1 cellular context compared by ENCODE assay signal in the genomic region with DNA sequence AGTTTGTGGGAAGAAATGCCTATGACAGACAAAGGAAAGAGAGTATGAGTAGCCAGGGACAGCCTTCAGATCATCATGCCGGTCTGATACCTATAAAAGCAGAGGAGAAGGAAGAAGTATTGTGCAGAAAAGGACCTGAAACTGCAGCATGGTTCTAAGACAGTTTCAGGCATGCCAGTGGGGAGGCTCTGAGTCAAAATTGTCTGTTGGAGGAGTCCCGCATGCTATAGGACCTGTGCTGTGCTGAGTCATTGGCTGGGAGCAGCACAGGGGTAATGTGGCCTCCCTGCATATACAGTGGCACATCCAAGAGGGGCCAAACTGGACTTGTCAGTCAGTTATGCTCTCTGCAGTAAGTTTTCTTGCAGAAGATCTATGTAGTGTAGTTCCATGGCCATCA.
TF ChIP-seq lines count a peak whose summit lies in the region.

No MANE protein-coding gene starts in this region.

TF ChIP-seq in K562, 482 proteins besides CTCF, POLR2A, EP300 and RAD21 (continued from another document):
- TF ChIP-seq, protein P1, sequence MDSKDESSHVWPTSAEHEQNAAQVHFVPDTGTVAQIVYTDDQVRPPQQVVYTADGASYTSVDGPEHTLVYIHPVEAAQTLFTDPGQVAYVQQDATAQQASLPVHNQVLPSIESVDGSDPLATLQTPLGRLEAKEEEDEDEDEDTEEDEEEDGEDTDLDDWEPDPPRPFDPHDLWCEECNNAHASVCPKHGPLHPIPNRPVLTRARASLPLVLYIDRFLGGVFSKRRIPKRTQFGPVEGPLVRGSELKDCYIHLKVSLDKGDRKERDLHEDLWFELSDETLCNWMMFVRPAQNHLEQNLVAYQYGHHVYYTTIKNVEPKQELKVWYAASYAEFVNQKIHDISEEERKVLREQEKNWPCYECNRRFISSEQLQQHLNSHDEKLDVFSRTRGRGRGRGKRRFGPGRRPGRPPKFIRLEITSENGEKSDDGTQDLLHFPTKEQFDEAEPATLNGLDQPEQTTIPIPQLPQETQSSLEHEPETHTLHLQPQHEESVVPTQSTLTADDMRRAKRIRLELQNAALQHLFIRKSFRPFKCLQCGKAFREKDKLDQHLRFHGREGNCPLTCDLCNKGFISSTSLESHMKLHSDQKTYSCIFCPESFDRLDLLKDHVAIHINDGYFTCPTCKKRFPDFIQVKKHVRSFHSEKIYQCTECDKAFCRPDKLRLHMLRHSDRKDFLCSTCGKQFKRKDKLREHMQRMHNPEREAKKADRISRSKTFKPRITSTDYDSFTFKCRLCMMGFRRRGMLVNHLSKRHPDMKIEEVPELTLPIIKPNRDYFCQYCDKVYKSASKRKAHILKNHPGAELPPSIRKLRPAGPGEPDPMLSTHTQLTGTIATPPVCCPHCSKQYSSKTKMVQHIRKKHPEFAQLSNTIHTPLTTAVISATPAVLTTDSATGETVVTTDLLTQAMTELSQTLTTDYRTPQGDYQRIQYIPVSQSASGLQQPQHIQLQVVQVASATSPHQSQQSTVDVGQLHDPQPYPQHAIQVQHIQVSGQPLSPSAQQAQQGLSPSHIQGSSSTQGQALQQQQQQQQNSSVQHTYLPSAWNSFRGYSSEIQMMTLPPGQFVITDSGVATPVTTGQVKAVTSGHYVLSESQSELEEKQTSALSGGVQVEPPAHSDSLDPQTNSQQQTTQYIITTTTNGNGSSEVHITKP (IDR thresholded peaks at IDR 0.05; ENCODE audit: partially characterized antibody) = no peak
- TF ChIP-seq, protein P2, sequence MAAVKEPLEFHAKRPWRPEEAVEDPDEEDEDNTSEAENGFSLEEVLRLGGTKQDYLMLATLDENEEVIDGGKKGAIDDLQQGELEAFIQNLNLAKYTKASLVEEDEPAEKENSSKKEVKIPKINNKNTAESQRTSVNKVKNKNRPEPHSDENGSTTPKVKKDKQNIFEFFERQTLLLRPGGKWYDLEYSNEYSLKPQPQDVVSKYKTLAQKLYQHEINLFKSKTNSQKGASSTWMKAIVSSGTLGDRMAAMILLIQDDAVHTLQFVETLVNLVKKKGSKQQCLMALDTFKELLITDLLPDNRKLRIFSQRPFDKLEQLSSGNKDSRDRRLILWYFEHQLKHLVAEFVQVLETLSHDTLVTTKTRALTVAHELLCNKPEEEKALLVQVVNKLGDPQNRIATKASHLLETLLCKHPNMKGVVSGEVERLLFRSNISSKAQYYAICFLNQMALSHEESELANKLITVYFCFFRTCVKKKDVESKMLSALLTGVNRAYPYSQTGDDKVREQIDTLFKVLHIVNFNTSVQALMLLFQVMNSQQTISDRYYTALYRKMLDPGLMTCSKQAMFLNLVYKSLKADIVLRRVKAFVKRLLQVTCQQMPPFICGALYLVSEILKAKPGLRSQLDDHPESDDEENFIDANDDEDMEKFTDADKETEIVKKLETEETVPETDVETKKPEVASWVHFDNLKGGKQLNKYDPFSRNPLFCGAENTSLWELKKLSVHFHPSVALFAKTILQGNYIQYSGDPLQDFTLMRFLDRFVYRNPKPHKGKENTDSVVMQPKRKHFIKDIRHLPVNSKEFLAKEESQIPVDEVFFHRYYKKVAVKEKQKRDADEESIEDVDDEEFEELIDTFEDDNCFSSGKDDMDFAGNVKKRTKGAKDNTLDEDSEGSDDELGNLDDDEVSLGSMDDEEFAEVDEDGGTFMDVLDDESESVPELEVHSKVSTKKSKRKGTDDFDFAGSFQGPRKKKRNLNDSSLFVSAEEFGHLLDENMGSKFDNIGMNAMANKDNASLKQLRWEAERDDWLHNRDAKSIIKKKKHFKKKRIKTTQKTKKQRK (IDR thresholded peaks at IDR 0.05; ENCODE audit: borderline replicate concordance, low read depth, low read length) = no peak
- TF ChIP-seq IFI16 (CRISPR knock-in tag; IDR thresholded peaks at IDR 0.05) = no peak
- TF ChIP-seq CC2D1A (IDR thresholded peaks at IDR 0.05) = no peak
- peak; percentile 79 for TF ChIP-seq MAFG (tag; conservative IDR thresholded peaks at IDR 0.05)
- TF ChIP-seq, protein P3, sequence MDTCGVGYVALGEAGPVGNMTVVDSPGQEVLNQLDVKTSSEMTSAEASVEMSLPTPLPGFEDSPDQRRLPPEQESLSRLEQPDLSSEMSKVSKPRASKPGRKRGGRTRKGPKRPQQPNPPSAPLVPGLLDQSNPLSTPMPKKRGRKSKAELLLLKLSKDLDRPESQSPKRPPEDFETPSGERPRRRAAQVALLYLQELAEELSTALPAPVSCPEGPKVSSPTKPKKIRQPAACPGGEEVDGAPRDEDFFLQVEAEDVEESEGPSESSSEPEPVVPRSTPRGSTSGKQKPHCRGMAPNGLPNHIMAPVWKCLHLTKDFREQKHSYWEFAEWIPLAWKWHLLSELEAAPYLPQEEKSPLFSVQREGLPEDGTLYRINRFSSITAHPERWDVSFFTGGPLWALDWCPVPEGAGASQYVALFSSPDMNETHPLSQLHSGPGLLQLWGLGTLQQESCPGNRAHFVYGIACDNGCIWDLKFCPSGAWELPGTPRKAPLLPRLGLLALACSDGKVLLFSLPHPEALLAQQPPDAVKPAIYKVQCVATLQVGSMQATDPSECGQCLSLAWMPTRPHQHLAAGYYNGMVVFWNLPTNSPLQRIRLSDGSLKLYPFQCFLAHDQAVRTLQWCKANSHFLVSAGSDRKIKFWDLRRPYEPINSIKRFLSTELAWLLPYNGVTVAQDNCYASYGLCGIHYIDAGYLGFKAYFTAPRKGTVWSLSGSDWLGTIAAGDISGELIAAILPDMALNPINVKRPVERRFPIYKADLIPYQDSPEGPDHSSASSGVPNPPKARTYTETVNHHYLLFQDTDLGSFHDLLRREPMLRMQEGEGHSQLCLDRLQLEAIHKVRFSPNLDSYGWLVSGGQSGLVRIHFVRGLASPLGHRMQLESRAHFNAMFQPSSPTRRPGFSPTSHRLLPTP (IDR thresholded peaks at IDR 0.05; ENCODE audit: borderline replicate concordance, extremely low read depth, insufficient read length) = no peak
- TF ChIP-seq, protein P4, sequence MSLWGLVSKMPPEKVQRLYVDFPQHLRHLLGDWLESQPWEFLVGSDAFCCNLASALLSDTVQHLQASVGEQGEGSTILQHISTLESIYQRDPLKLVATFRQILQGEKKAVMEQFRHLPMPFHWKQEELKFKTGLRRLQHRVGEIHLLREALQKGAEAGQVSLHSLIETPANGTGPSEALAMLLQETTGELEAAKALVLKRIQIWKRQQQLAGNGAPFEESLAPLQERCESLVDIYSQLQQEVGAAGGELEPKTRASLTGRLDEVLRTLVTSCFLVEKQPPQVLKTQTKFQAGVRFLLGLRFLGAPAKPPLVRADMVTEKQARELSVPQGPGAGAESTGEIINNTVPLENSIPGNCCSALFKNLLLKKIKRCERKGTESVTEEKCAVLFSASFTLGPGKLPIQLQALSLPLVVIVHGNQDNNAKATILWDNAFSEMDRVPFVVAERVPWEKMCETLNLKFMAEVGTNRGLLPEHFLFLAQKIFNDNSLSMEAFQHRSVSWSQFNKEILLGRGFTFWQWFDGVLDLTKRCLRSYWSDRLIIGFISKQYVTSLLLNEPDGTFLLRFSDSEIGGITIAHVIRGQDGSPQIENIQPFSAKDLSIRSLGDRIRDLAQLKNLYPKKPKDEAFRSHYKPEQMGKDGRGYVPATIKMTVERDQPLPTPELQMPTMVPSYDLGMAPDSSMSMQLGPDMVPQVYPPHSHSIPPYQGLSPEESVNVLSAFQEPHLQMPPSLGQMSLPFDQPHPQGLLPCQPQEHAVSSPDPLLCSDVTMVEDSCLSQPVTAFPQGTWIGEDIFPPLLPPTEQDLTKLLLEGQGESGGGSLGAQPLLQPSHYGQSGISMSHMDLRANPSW (CRISPR knock-in tag; IDR thresholded peaks at IDR 0.05) = no peak
- TF ChIP-seq FOXK2 (conservative IDR thresholded peaks at IDR 0.05 in 1 of 2, IDR thresholded peaks at IDR 0.05 in 1 of 2; ENCODE audit: low read depth in 2 of 2) = no peak
